Comparison of ENCODE assay signal across 12 cellular contexts in the genomic region with DNA sequence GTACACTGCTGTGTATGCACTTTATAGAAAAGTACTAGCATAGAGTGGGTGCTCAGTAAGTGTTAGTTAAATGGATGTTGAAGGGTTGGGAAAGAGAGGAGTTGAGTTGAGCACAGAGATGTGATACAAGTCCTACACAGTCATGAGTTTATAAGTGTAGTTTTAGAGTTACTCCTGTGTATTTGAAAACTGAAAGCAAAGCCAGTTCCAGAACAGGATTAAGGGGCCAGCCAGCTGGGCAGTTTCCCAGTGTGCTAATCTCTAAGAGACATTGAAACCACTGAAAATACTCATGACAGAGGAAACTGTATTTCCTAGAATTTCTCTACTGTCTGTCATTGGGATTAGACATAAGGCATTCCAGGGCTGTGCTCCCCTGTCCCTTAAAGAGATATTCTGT.
DNase-seq lines count a peak whose midpoint lies in the region; ATAC-seq and TF ChIP-seq lines count a peak whose summit lies in the region.
"Had no signal": no experiment of that assay in that cellular context is flagged by ENCODE, and none has a peak within 500 bp of the region (broad histone marks: within the 10 kb centered on the region; RNA-seq: fewer than 3 reads in every experiment).

No MANE protein-coding gene starts in this region.

- no peak overlapping the region for H3K27ac Mint-ChIP-seq in naive thymus-derived CD8-positive, alpha-beta T cell

- ATAC-seq in naive thymus-derived CD8-positive, alpha-beta T cell, result no peak

- H3F3A ChIP-seq in smooth muscle cell (ENCODE audit: low read depth), result peaks cover 10% of the 10 kb centered on the region

- peaks cover 0 to 9% (median 0%) of the 10 kb centered on the region in 4 donors for H3K4me1 Mint-ChIP-seq in naive thymus-derived CD8-positive, alpha-beta T cell

- no peak for TF ChIP-seq CTCF in cardiac fibroblast (IDR thresholded peaks at IDR 0.05; ENCODE audit: low read depth, low read length)
- no peak for TF ChIP-seq CTCF in smooth muscle cell (IDR thresholded peaks at IDR 0.05; ENCODE audit: borderline replicate concordance, insufficient read depth, poor library complexity, severe bottlenecking)

- no peaks in the 10 kb centered on the region for H3K27me3 Mint-ChIP-seq in naive thymus-derived CD8-positive, alpha-beta T cell

- no peak overlapping the region for H3K4me3 Mint-ChIP-seq in naive thymus-derived CD8-positive, alpha-beta T cell

- in situ Hi-C loops in KBM-7 (cut with MboI; ENCODE audit: low pct_unique_long_range_greater_than_20kb, low sequenced_read_pairs), result no loop called here

- H3K4me2 ChIP-seq in smooth muscle cell, result peak overlapping the region; percentile 71

- peak overlapping the region; percentile 74 for H2AFZ ChIP-seq in smooth muscle cell (ENCODE audit: low read depth)

- peaks cover 54 to 79% (median 66%) of the 10 kb centered on the region in 3 donors for H3K36me3 Mint-ChIP-seq in naive thymus-derived CD8-positive, alpha-beta T cell

- H3K27ac ChIP-seq in smooth muscle cell (ENCODE audit: low read depth), result peak overlapping the region; percentile 62
- H3K27ac ChIP-seq: Peyer's patch had no signal

- H3K9me3 Mint-ChIP-seq in naive thymus-derived CD8-positive, alpha-beta T cell, result peaks cover 11 to 48% (median 35%) of the 10 kb centered on the region in 9 donors

- peaks cover 11% of the 10 kb centered on the region for H3K4me1 ChIP-seq in smooth muscle cell (ENCODE audit: low read depth)
- H3K4me1 ChIP-seq: Peyer's patch had no signal

- H3K9ac ChIP-seq in smooth muscle cell (ENCODE audit: low read depth), result no peak overlapping the region

- no peaks in the 10 kb centered on the region for H3K36me3 ChIP-seq in smooth muscle cell (ENCODE audit: low read depth)

- DNase-seq in KBM-7 (peak; percentile 27), cardiac fibroblast (ENCODE audit: low read depth in 2 of 2) (peak; percentile 29 to 86), iris pigment epithelial cell (ENCODE audit: low read depth) (peak; percentile 89), smooth muscle cell (lab: John Stamatoyannopoulos, UW; ENCODE audit: unreplicated experiment) (no peak), NCI-H1048 (lab: John Stamatoyannopoulos, UW) (no peak), iPS-NIHi7 (ENCODE audit: extremely low spot score) (no peak), hepatic stellate cell (ENCODE audit: low spot score) (no peak)
- no peak for DNase-seq in naive thymus-derived CD8-positive, alpha-beta T cell
- DNase-seq: activated CD8-positive, alpha-beta memory T cell treated with anti-CD3 and anti-CD28 coated beads, Interleukin-2, amount 50 U/mL, for 4 hours; COR-L47; NCI-H1694; Peyer's patch had no signal

- H3K27me3 ChIP-seq in smooth muscle cell (ENCODE audit: low read depth), result no peaks in the 10 kb centered on the region
- H3K27me3 ChIP-seq: Peyer's patch had no signal

- no peaks in the 10 kb centered on the region for H4K20me1 ChIP-seq in smooth muscle cell (ENCODE audit: low read depth)

- no peaks in the 10 kb centered on the region for H3K9me3 ChIP-seq in smooth muscle cell (replicated peaks; ENCODE audit: low read depth)

- H3K4me3 ChIP-seq in cardiac fibroblast (replicated peaks in 1 of 2; ENCODE audit: low read depth in 2 of 2, low read length in 2 of 2) (no peak overlapping the region), smooth muscle cell (no peak overlapping the region)
- H3K4me3 ChIP-seq: Peyer's patch had no signal

- POLR2A ChIA-PET in naive thymus-derived CD8-positive, alpha-beta T cell (lab: Charles Lee), result no interaction called here

- no peaks in the 10 kb centered on the region for H3K79me2 ChIP-seq in smooth muscle cell (ENCODE audit: low read depth)

Comparison
In these comparisons a context has a peak if more than half of its experiments do, and no peak if none do; other contexts are left out.
1. DNase-seq: peak in KBM-7 (single experiment), cardiac fibroblast (2 of 2) and iris pigment epithelial cell (single experiment); none in smooth muscle cell (single experiment), naive thymus-derived CD8-positive, alpha-beta T cell (0 of 10), NCI-H1048 (single experiment), iPS-NIHi7 (single experiment) and hepatic stellate cell (single experiment).